8 cellular contexts compared by ENCODE assay signal in genomic region chr11:66311965-66312548, GRCh38. TPM values are rescaled to one million over a fixed set of nuclear protein-coding genes. Genes with fewer than 3 reads are reported as not detected.
DNase-seq lines count a peak whose midpoint lies in the region; ATAC-seq and TF ChIP-seq lines count a peak whose summit lies in the region.

No MANE protein-coding gene starts in this region.

- no peaks in the 10 kb centered on the region for H3K27me3 ChIP-seq in DOHH2 (ENCODE audit: control insufficient read depth, low read length)
- no peaks in the 10 kb centered on the region for H3K27me3 ChIP-seq in GM23338 (ENCODE audit: insufficient read depth)

- H3K4me1 Mint-ChIP-seq in GM23338 = peaks cover 25% of the 10 kb centered on the region
- peaks cover 14 to 16% of the 10 kb centered on the region in 2 donors for H3K4me1 Mint-ChIP-seq in natural killer cell treated with Interleukin-12 subunit alpha and Interleukin-12 subunit beta and Interleukin-15 and Interleukin-18, amount 100 ng/mL, for 72 hours (ENCODE audit: low read depth in 2 of 2)

- peak overlapping the region; percentile 97 for H3K27ac Mint-ChIP-seq in GM23338
- peak overlapping the region; percentile 74 to 77 for H3K27ac Mint-ChIP-seq in natural killer cell treated with Interleukin-12 subunit alpha and Interleukin-12 subunit beta and Interleukin-15 and Interleukin-18, amount 100 ng/mL, for 72 hours

- H3K9me2 ChIP-seq in DOHH2 (replicated peaks; ENCODE audit: control insufficient read depth, low read length) (no peaks in the 10 kb centered on the region), GM23338 (ENCODE audit: insufficient read depth) (no peaks in the 10 kb centered on the region)

- H4K20me1 ChIP-seq in DOHH2 (ENCODE audit: control insufficient read depth, insufficient read depth, low read depth, low read length) (no peaks in the 10 kb centered on the region), GM23338 (replicated peaks; ENCODE audit: insufficient read depth) (no peaks in the 10 kb centered on the region)

- peaks cover 2% of the 10 kb centered on the region; the same call in 1 of the 3 replicates for H3K36me3 Mint-ChIP-seq in GM23338 (ENCODE audit: low read depth)
- no peaks in the 10 kb centered on the region for H3K36me3 Mint-ChIP-seq in natural killer cell treated with Interleukin-12 subunit alpha and Interleukin-12 subunit beta and Interleukin-15 and Interleukin-18, amount 100 ng/mL, for 72 hours

- TF ChIP-seq CTCF in DOHH2 (IDR thresholded peaks at IDR 0.05; ENCODE audit: low read depth, low read length, poor library complexity, severe bottlenecking) (peak; percentile 97), GM23338 (conservative IDR thresholded peaks at IDR 0.05; ENCODE audit: low read depth in 2 of 2) (peak; percentile 88 to 93)

- H3K4me2 ChIP-seq in DOHH2 (ENCODE audit: low read length) (peak overlapping the region; percentile 87), GM23338 (peak overlapping the region; percentile 90)

- H3K4me3 ChIP-seq in DOHH2 (ENCODE audit: low read length) = peak overlapping the region; percentile 82
- H3K4me3 ChIP-seq in GM23338 = peak overlapping the region; percentile 84

- H3K9me3 Mint-ChIP-seq in GM23338 = no peaks in the 10 kb centered on the region
- no peaks in the 10 kb centered on the region for H3K9me3 Mint-ChIP-seq in natural killer cell treated with Interleukin-12 subunit alpha and Interleukin-12 subunit beta and Interleukin-15 and Interleukin-18, amount 100 ng/mL, for 72 hours

- no peaks in the 10 kb centered on the region for H3F3A ChIP-seq in DOHH2 (ENCODE audit: control insufficient read depth, insufficient read depth)
- H3F3A ChIP-seq in GM23338 (replicated peaks; ENCODE audit: low read depth) = peaks cover 12% of the 10 kb centered on the region; the same call in 1 of the 2 replicates

- peak; percentile 55 for ATAC-seq in GM23338
- peak; percentile 88 to 90 for ATAC-seq in natural killer cell treated with Interleukin-12 subunit alpha and Interleukin-12 subunit beta and Interleukin-15 and Interleukin-18, amount 100 ng/mL, for 72 hours

- H3K27me3 Mint-ChIP-seq in GM23338 (ENCODE audit: insufficient read depth, low read depth, poor library complexity) = peaks cover 9% of the 10 kb centered on the region
- H3K27me3 Mint-ChIP-seq in natural killer cell treated with Interleukin-12 subunit alpha and Interleukin-12 subunit beta and Interleukin-15 and Interleukin-18, amount 100 ng/mL, for 72 hours = peaks cover 7 to 12% of the 10 kb centered on the region in 2 donors

- peak overlapping the region; percentile 81 for H3K4me3 Mint-ChIP-seq in GM23338
- peak overlapping the region; percentile 89 for H3K4me3 Mint-ChIP-seq in natural killer cell treated with Interleukin-12 subunit alpha and Interleukin-12 subunit beta and Interleukin-15 and Interleukin-18, amount 100 ng/mL, for 72 hours

- H3K9me3 ChIP-seq in DOHH2 (ENCODE audit: control insufficient read depth, insufficient read depth, low read length) = no peaks in the 10 kb centered on the region

- peak overlapping the region; percentile 99 for H2AFZ ChIP-seq in GM23338

- H3K36me3 ChIP-seq in DOHH2 (ENCODE audit: control insufficient read depth, low read length) (no peaks in the 10 kb centered on the region), GM23338 (ENCODE audit: insufficient read depth) (no peaks in the 10 kb centered on the region)

- H3K27ac ChIP-seq in DOHH2 (ENCODE audit: low read depth, low read length) (peak overlapping the region; percentile 77), GM23338 (ENCODE audit: low read depth) (peak overlapping the region; percentile 92)

- DNase-seq in GM23338 (ENCODE audit: low spot score) (peak; percentile 94), Kasumi-1 (lab: John Stamatoyannopoulos, UW) (peak; percentile 90 to 91), RKO (ENCODE audit: low spot score) (peak; percentile 93), fibroblast of peridontal ligament (ENCODE audit: extremely low read depth) (peak; percentile 87)
- peak; percentile 79 to 97 for DNase-seq in activated T-helper 1 cell treated with anti-CD3 and anti-CD28 coated beads, Interleukin-2, amount 50 U/mL, for 16 hours (ENCODE audit: low read depth in 1 of 2, low spot score in 1 of 2)
- peak; percentile 92 for DNase-seq in natural killer cell treated with Interleukin-12 subunit alpha and Interleukin-12 subunit beta and Interleukin-15 and Interleukin-18, amount 100 ng/mL, for 72 hours (ENCODE audit: low spot score)
- DNase-seq in stimulated activated naive CD4-positive, alpha-beta T cell (lab: John Stamatoyannopoulos, UW) = peak; percentile 98 to 100 (median 99)

- H3K4me1 ChIP-seq in DOHH2 (ENCODE audit: control insufficient read depth, low read length) = peaks cover 25% of the 10 kb centered on the region
- peaks cover 17% of the 10 kb centered on the region for H3K4me1 ChIP-seq in GM23338 (ENCODE audit: insufficient read depth)

- H3K79me2 ChIP-seq in DOHH2 (ENCODE audit: control insufficient read depth, low read length) (no peaks in the 10 kb centered on the region), GM23338 (replicated peaks; ENCODE audit: insufficient read depth) (no peaks in the 10 kb centered on the region)

TF ChIP-seq in GM23338, 12 proteins besides CTCF, POLR2A, EP300 and RAD21:
- peak; percentile 63 for TF ChIP-seq CREB1 (CRISPR knock-in tag; IDR thresholded peaks at IDR 0.05; ENCODE audit: low read depth)
- TF ChIP-seq EZH2phosphoT487 (IDR thresholded peaks at IDR 0.05; ENCODE audit: unreplicated experiment) = no peak
- TF ChIP-seq NANOG (IDR thresholded peaks at IDR 0.05; ENCODE audit: borderline replicate concordance) = no peak

RNA-seq across cellular contexts. Expression of gene CD248, which starts 4.8 kb away (rescaled TPM):
- 2.0 and 3.8 TPM in 2 replicates for total RNA-seq in GM23338 (2014; rRNA removed; shearing (Covaris generic))
- polyA plus RNA-seq in GM23338 (2016; fragmentation: Nextera tagmentation; extraction: Ambion mirVana) = 2.4 and 2.7 TPM in 2 replicates
- total RNA-seq in natural killer cell treated with Interleukin-12 subunit alpha and Interleukin-12 subunit beta and Interleukin-15 and Interleukin-18, amount 100 ng/mL, for 72 hours = under 1 TPM; 0.10 to 0.59 TPM

RNA-seq across cellular contexts. Expression of gene TMEM151A, which starts 20.4 kb away (rescaled TPM):
- total RNA-seq in GM23338 (2014; rRNA removed; shearing (Covaris generic)) = 4.4 and 5.0 TPM in 2 replicates
- polyA plus RNA-seq in GM23338 (2016; fragmentation: Nextera tagmentation; extraction: Ambion mirVana) = 1.0 and 1.2 TPM in 2 replicates
- total RNA-seq in natural killer cell treated with Interleukin-12 subunit alpha and Interleukin-12 subunit beta and Interleukin-15 and Interleukin-18, amount 100 ng/mL, for 72 hours = not detected

RNA-seq across cellular contexts. Expression of gene YIF1A, which starts 23.1 kb away (rescaled TPM):
- 75.0 and 87.0 TPM in 2 replicates for total RNA-seq in GM23338 (2014; rRNA removed; shearing (Covaris generic))
- 71.5 and 75.6 TPM in 2 replicates for polyA plus RNA-seq in GM23338 (2016; fragmentation: Nextera tagmentation; extraction: Ambion mirVana)
- total RNA-seq in natural killer cell treated with Interleukin-12 subunit alpha and Interleukin-12 subunit beta and Interleukin-15 and Interleukin-18, amount 100 ng/mL, for 72 hours = 10 to 100 TPM; 62.7 to 76.1 TPM

RNA-seq across cellular contexts. Expression of gene RIN1, which starts 24.2 kb away (rescaled TPM):
- total RNA-seq in GM23338 (2014; rRNA removed; shearing (Covaris generic)) = 3.7 and 8.2 TPM in 2 replicates
- 1.9 and 2.5 TPM in 2 replicates for polyA plus RNA-seq in GM23338 (2016; fragmentation: Nextera tagmentation; extraction: Ambion mirVana)
- total RNA-seq in natural killer cell treated with Interleukin-12 subunit alpha and Interleukin-12 subunit beta and Interleukin-15 and Interleukin-18, amount 100 ng/mL, for 72 hours = 1 to 10 TPM in 1 of 2 donors, under 1 TPM in 1; 0.43 to 2.1 TPM

RNA-seq across cellular contexts. Expression of gene BRMS1, which starts 32.8 kb away (rescaled TPM):
- 53.6 and 59.1 TPM in 2 replicates for total RNA-seq in GM23338 (2014; rRNA removed; shearing (Covaris generic))
- 61.7 and 62.2 TPM in 2 replicates for polyA plus RNA-seq in GM23338 (2016; fragmentation: Nextera tagmentation; extraction: Ambion mirVana)
- 10 to 100 TPM; 53.2 to 64.5 TPM for total RNA-seq in natural killer cell treated with Interleukin-12 subunit alpha and Interleukin-12 subunit beta and Interleukin-15 and Interleukin-18, amount 100 ng/mL, for 72 hours

Comparison
In these comparisons a context has a peak if more than half of its experiments do, and no peak if none do; other contexts are left out.
1. Peak in every context shown above with its lines: DNase-seq, ATAC-seq, H3K4me3 ChIP-seq and H3K27ac ChIP-seq.